In the genomic region with DNA sequence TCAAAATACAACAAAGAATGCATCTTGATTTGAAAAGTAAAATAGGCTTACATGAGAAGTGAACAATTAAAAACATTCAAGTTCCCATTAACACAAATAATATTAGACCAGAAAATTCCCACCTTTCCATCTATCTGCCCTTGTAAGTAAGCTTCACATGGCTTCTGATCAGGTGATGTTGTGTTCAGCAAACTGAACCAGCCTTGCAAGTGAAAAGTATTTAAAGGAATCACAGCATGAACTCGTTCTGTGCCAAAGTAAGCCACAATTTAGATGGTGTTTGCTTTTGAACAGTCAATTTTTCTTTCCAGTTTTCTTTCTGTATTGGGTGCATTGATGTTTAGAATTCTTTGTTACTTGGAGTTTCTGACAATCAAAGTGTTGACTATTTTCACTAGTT, we compare ENCODE assay signal across 17 cellular contexts.
DNase-seq lines count a peak whose midpoint lies in the region; ATAC-seq, FAIRE-seq and TF ChIP-seq lines count a peak whose summit lies in the region.
"Had no signal": no experiment of that assay in that cellular context is flagged by ENCODE, and none has a peak within 500 bp of the region (broad histone marks: within the 10 kb centered on the region; RNA-seq: fewer than 3 reads in every experiment).

No MANE protein-coding gene starts in this region.

- BruUV-seq in K562 (replicated peaks; lab: Mats Ljungman, UMichigan) = no TSS peak

- CTCF ChIA-PET in K562 (lab: Yijun Ruan, JAX; ENCODE audit: low intra/inter-chr PET ratio) = no interaction called here

- peaks cover 0 to 8% of the 10 kb centered on the region in 2 experiments; a peak in 3 of 5 replicates for H3K27me3 ChIP-seq in K562 (ENCODE audit: control insufficient read depth in 2 of 2, insufficient read depth in 2 of 2, low read length in 2 of 2)

- H3K9ac ChIP-seq in K562 (ENCODE audit: insufficient read depth in 1 of 2, low read depth in 2 of 2, low read length in 2 of 2) = no peak overlapping the region

- H3K4me1 ChIP-seq in K562 (replicated peaks in 1 of 2; ENCODE audit: control insufficient read depth in 2 of 2, insufficient read depth in 2 of 2, low read length in 2 of 2) = no peaks in the 10 kb centered on the region

- no peaks in the 10 kb centered on the region for H3K9me1 ChIP-seq in K562 (ENCODE audit: control insufficient read depth, insufficient read depth, low read length)

- H3K36me3 ChIP-seq in K562 (ENCODE audit: control insufficient read depth, insufficient read depth, low read length) = no peaks in the 10 kb centered on the region

- no peak overlapping the region for H3K27ac ChIP-seq in K562 (ENCODE audit: extremely low read depth, low read depth, low read length)
- H3K27ac ChIP-seq: 22Rv1 had no signal

- no peak for ATAC-seq in K562
- ATAC-seq: CD8-positive, alpha-beta T cell had no signal

- WGBS in K562 (ENCODE audit: insufficient coverage, low coverage, missing lambda C conversion rate) = 0% methylated on average over 1 of the region's 1 CpG

- intact Hi-C loops in K562 (cut with micrococcal nuclease) = loop anchor here (1.0 to 2.0 kb wide), 3 partner anchors 54 to 1311 kb away; no protein-coding TSS in a partner anchor

- no peak overlapping the region for H3K4me2 ChIP-seq in K562 (ENCODE audit: insufficient read depth, low read length)

- TF ChIP-seq POLR2A in K562 (conservative IDR thresholded peaks at IDR 0.05) = no peak

- no peaks in the 10 kb centered on the region for H3K9me3 ChIP-seq in K562 (replicated peaks; ENCODE audit: control insufficient read depth, insufficient read depth, low read depth, low read length)

- POLR2A ChIA-PET in K562 (lab: Yijun Ruan, JAX) = no interaction called here

- TF ChIP-seq RAD21 in K562 (CRISPR knock-in tag; conservative IDR thresholded peaks at IDR 0.05 in 1 of 2, IDR thresholded peaks at IDR 0.05 in 1 of 2) = no peak

- DNase-seq in NCI-H2081 (lab: John Stamatoyannopoulos, UW) = peak; percentile 12 to 61
- DNase-seq in NCI-H2081 treated with DMSO at 0.1 percent for 48 hours (lab: John Stamatoyannopoulos, UW) = no peak
- peak; percentile 15 for DNase-seq in NCI-H69 (lab: John Stamatoyannopoulos, UW)
- DNase-seq in K562 (ENCODE audit: extremely low read depth in 1 of 4, low spot score in 3 of 4) = no peak
- peak; percentile 57 for DNase-seq in smooth muscle cell of the brain vasculature (ENCODE audit: low read depth, low spot score)
- DNase-seq in stimulated activated CD4-positive, alpha-beta T cell treated with anti-CD3 and anti-CD28 coated beads, Interleukin-4, amount 100 ng/mL, for 4 hours = no peak
- no peak for DNase-seq in stimulated activated CD4-positive, alpha-beta T cell treated with anti-CD3 and anti-CD28 coated beads, Interleukin-15, amount 100 ng/mL, for 24 hours
- DNase-seq: CD8-positive, alpha-beta T cell; COR-L47; DMS153; DND-41; GF-D8; HCEC 1CT; HFFc6 had no signal

- no peak overlapping the region for H2AFZ ChIP-seq in K562 (ENCODE audit: low read depth, low read length)

- no peak overlapping the region for H3K4me3 ChIP-seq in K562

- TF ChIP-seq EP300 in K562 (IDR thresholded peaks at IDR 0.05; ENCODE audit: low read length) = no peak

- FAIRE-seq in K562 (lab: Jason Lieb, UNC) = peak; percentile 26
- FAIRE-seq: D721Med, GM19239 had no signal

- TF ChIP-seq CTCF in K562 (IDR thresholded peaks at IDR 0.05 in 2 of 3, conservative IDR thresholded peaks at IDR 0.05 in 1 of 3; ENCODE audit: insufficient read depth in 2 of 3, low read depth in 1 of 3, low read length in 3 of 3) = no peak

- H3K79me2 ChIP-seq in K562 (ENCODE audit: control insufficient read depth, insufficient read depth, low read length) = no peaks in the 10 kb centered on the region

- no peaks in the 10 kb centered on the region for H4K20me1 ChIP-seq in K562 (replicated peaks; ENCODE audit: control insufficient read depth, insufficient read depth, low read length)

- in situ Hi-C loops in K562 (cut with MboI) = loop anchor here (5.0 kb wide), 1 partner anchor 52 kb away; no protein-coding TSS in a partner anchor

TF ChIP-seq in K562, 482 proteins besides CTCF, POLR2A, EP300 and RAD21:
- no peak for TF ChIP-seq ZNF140 (CRISPR knock-in tag; IDR thresholded peaks at IDR 0.05)
- TF ChIP-seq ZNF274 (IDR thresholded peaks at IDR 0.05; ENCODE audit: borderline replicate concordance, low read depth, low read length) = no peak
- TF ChIP-seq PHB2 (IDR thresholded peaks at IDR 0.05; ENCODE audit: low read depth) = no peak
- no peak for TF ChIP-seq KDM2B (CRISPR knock-in tag; IDR thresholded peaks at IDR 0.05)
- TF ChIP-seq MBD2 (IDR thresholded peaks at IDR 0.05; ENCODE audit: borderline replicate concordance, low read depth) = no peak
TF ChIP-seq in K562: peak in this region for 0.

Comparison
In these comparisons a context has a peak if more than half of its experiments do, and no peak if none do; other contexts are left out.
1. DNase-seq: peak in NCI-H2081 (2 of 2), NCI-H69 (single experiment) and smooth muscle cell of the brain vasculature (single experiment); none in NCI-H2081 treated with DMSO at 0.1 percent for 48 hours (single experiment), K562 (0 of 4), stimulated activated CD4-positive, alpha-beta T cell treated with anti-CD3 and anti-CD28 coated beads, Interleukin-4, amount 100 ng/mL, for 4 hours (0 of 2) and stimulated activated CD4-positive, alpha-beta T cell treated with anti-CD3 and anti-CD28 coated beads, Interleukin-15, amount 100 ng/mL, for 24 hours (single experiment).